In the genomic region with DNA sequence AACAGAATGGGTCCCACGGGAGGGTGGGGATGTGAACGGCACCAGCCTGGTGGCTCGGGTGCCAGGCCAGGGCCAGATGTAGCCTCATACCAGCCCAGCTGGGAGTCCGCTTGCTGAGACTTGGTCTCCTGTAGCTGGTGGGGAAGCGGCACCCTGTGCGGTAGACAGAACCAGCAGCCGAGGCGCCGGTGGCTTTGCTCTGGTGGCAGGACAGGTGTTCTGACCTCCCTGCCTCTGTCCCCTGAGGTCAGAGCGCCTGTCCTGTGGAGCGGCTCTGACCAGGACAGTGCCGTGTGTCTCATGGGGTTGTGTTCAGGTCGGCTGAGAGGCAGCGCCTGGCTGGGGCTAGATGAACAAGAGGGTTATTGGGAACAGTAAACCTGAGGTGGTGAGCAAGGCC, we compare ENCODE assay signal across 14 cellular contexts. TPM values are rescaled to one million over a fixed set of nuclear protein-coding genes. Genes with fewer than 3 reads are reported as not detected.
A peak's percentile ranks its signal among the peaks of the same experiment; 100 is the strongest.
DNase-seq lines count a peak whose midpoint lies in the region; TF ChIP-seq lines count a peak whose summit lies in the region.
"Had no signal": no experiment of that assay in that cellular context is flagged by ENCODE, and none has a peak within 500 bp of the region (broad histone marks: within the 10 kb centered on the region; RNA-seq: fewer than 3 reads in every experiment).

No MANE protein-coding gene starts in this region.

- TF ChIP-seq POLR2A in spleen (IDR thresholded peaks at IDR 0.05): no peak

- H3K27me3 ChIP-seq in NT2/D1 (ENCODE audit: insufficient read depth, insufficient read length): peaks cover 3% of the 10 kb centered on the region
- H3K27me3 ChIP-seq in dorsolateral prefrontal cortex: no peaks in the 10 kb centered on the region
- no peaks in the 10 kb centered on the region for H3K27me3 ChIP-seq in liver (ENCODE audit: control insufficient read depth in 4 of 4, insufficient read depth in 4 of 4, low read length in 3 of 4)
- H3K27me3 ChIP-seq in spleen (replicated peaks in 1 of 7): no peaks in the 10 kb centered on the region

- H3K9ac ChIP-seq in NT2/D1 (ENCODE audit: insufficient read length, low read depth): peak overlapping the region; percentile 36
- H3K9ac ChIP-seq in liver (ENCODE audit: low read depth in 1 of 2, low read length in 2 of 2): no peak overlapping the region

- H3K36me3 ChIP-seq in NT2/D1 (ENCODE audit: insufficient read depth, insufficient read length, low read length) (peaks cover 8% of the 10 kb centered on the region), liver (ENCODE audit: control insufficient read depth in 4 of 4, insufficient read depth in 3 of 4, low read depth in 1 of 4, low read length in 3 of 4) (peaks cover 0 to 8% (median 2%) of the 10 kb centered on the region in 4 donors), spleen (peaks cover 0 to 13% (median 0%) of the 10 kb centered on the region in 6 donors)

- DNase-seq in NT2/D1 (ENCODE audit: low read depth, low spot score) (no peak), dorsolateral prefrontal cortex (no peak), spleen (no peak), ureter (ENCODE audit: low spot score) (no peak), amygdala (lab: John Stamatoyannopoulos, UW) (no peak), NOMO-1 treated with DMSO at 0.1 percent for 48 hours (lab: John Stamatoyannopoulos, UW; ENCODE audit: unreplicated experiment) (no peak)
- DNase-seq: CD4-positive, CD25-positive, alpha-beta regulatory T cell; MV-4-11; NCI-H1436; NCI-H2029 treated with DMSO at 0.1 percent for 48 hours; NCI-H510A; RPMI8226 had no signal

- H3K27ac ChIP-seq in dorsolateral prefrontal cortex: peak overlapping the region in 46 of 59 donors; percentile 3 to 82 (median 55)
- peak overlapping the region; percentile 21 to 42 for H3K27ac ChIP-seq in liver (ENCODE audit: low read depth in 1 of 2, low read length in 2 of 2)
- peak overlapping the region in 5 of 8 donors; percentile 9 to 60 (median 26) for H3K27ac ChIP-seq in spleen

- TF ChIP-seq CTCF in dorsolateral prefrontal cortex (IDR thresholded peaks at IDR 0.05 in 54 of 56, conservative IDR thresholded peaks at IDR 0.05 in 2 of 56; ENCODE audit: low read depth in 1 of 56, partially characterized antibody in 56 of 56) (no peak), liver (IDR thresholded peaks at IDR 0.05; ENCODE audit: low read depth, low read length, missing input control) (no peak), spleen (IDR thresholded peaks at IDR 0.05 in 8 of 11, conservative IDR thresholded peaks at IDR 0.05 in 3 of 11) (no peak)

- TF ChIP-seq RAD21 in liver (IDR thresholded peaks at IDR 0.05): no peak

- H3K9me3 ChIP-seq in NT2/D1 (ENCODE audit: insufficient read depth, low read length): peaks cover 9% of the 10 kb centered on the region; the same call in 1 of the 2 replicates
- no peaks in the 10 kb centered on the region for H3K9me3 ChIP-seq in liver (ENCODE audit: control insufficient read depth in 4 of 4, low read length in 3 of 4)
- peaks cover 0 to 7% (median 5%) of the 10 kb centered on the region in 8 donors for H3K9me3 ChIP-seq in spleen

- H3K4me3 ChIP-seq in NT2/D1 (ENCODE audit: insufficient read length, low read depth): no peak overlapping the region
- H3K4me3 ChIP-seq in dorsolateral prefrontal cortex: peak overlapping the region in 3 of 59 donors; percentile 14 to 48 (median 36)
- H3K4me3 ChIP-seq in liver (ENCODE audit: low read depth in 1 of 3, low read length in 3 of 3): no peak overlapping the region
- no peak overlapping the region for H3K4me3 ChIP-seq in spleen
- H3K4me3 ChIP-seq: GM12878 had no signal

- H3K4me1 ChIP-seq in NT2/D1 (ENCODE audit: insufficient read depth, insufficient read length) (peaks cover 6% of the 10 kb centered on the region), liver (ENCODE audit: control insufficient read depth in 4 of 4, insufficient read depth in 4 of 4, low read length in 3 of 4) (peaks cover 2 to 17% (median 10%) of the 10 kb centered on the region in 4 donors), spleen (peaks cover 0 to 27% (median 18%) of the 10 kb centered on the region in 6 donors)

- 68% methylated on average over 14 of the region's 14 CpGs for WGBS in liver
- WGBS in spleen, 5 donors: 80 to 94% (median 81%) methylated on average over 6 to 14 of the region's 14 CpGs

- intact Hi-C loops in dorsolateral prefrontal cortex (cut with DNase I) (no loop called here), spleen (cut with DNase I; ENCODE audit: low total_unique reads) (no loop called here)

TF ChIP-seq in liver, 16 proteins besides CTCF, POLR2A, EP300 and RAD21:
- no peak for TF ChIP-seq JUND (IDR thresholded peaks at IDR 0.05)
- peak; percentile 14 to 34 for TF ChIP-seq HNF4A (conservative IDR thresholded peaks at IDR 0.05)

RNA-seq across cellular contexts. Expression of gene RAB40C, which starts 20.1 kb away (rescaled TPM):
- 100 to 1,000 TPM in 1 of 120 experiments, 10 to 100 TPM in 119; 34.4 to 107 (median 63.1) TPM for total RNA-seq in dorsolateral prefrontal cortex
- total RNA-seq in liver: 10 to 100 TPM in 1 of 2 donors, 1 to 10 TPM in 1; 7.7 to 11.0 TPM
- 10 to 100 TPM in 1 of 2 donors, 1 to 10 TPM in 1; 6.1 to 10.7 TPM for polyA plus RNA-seq in liver
- 10 to 100 TPM; 12.9 to 21.6 (median 15.3) TPM for total RNA-seq in spleen
- 10 to 100 TPM in 2 of 3 donors, 1 to 10 TPM in 1; 8.1 to 20.9 (median 11.0) TPM for polyA plus RNA-seq in spleen
- 39.2 TPM for total RNA-seq in ureter

RNA-seq across cellular contexts. Expression of gene WFIKKN1, which starts 20.8 kb away (rescaled TPM):
- total RNA-seq in dorsolateral prefrontal cortex: 10 to 100 TPM in 3 of 120 experiments, 1 to 10 TPM in 117; 1.2 to 14.8 (median 4.0) TPM
- total RNA-seq in liver: 1 to 10 TPM in 1 of 2 donors, under 1 TPM in 1; 0.67 to 1.2 TPM
- under 1 TPM; 0.19 to 0.24 TPM for polyA plus RNA-seq in liver
- total RNA-seq in spleen: 1 to 10 TPM in 3 of 7 donors, under 1 TPM in 4; 0.49 to 1.5 (median 0.95) TPM
- polyA plus RNA-seq in spleen: 1 to 10 TPM in 1 of 3 donors, under 1 TPM in 2; 0.15 to 1.8 (median 0.30) TPM
- 0.65 TPM for total RNA-seq in ureter
- polyA plus RNA-seq: CD4-positive, CD25-positive, alpha-beta regulatory T cell had no signal

RNA-seq across cellular contexts. Expression of gene METTL26, which starts 26.1 kb away (rescaled TPM):
- total RNA-seq in dorsolateral prefrontal cortex (100 to 1,000 TPM in 17 of 120 experiments, 10 to 100 TPM in 103; 51.9 to 123 (median 84.4) TPM), liver (10 to 100 TPM; 26.3 to 28.1 TPM), spleen (10 to 100 TPM; 39.6 to 78.4 (median 46.0) TPM), ureter (48.3 TPM)
- polyA plus RNA-seq in liver (10 to 100 TPM; 54.6 to 69.1 TPM), spleen (100 to 1,000 TPM; 114 to 165 (median 133) TPM)

RNA-seq across cellular contexts. Expression of gene MCRIP2, which starts 31.6 kb away (rescaled TPM):
- total RNA-seq in dorsolateral prefrontal cortex (10 to 100 TPM; 24.1 to 97.3 (median 38.0) TPM), liver (10 to 100 TPM; 16.3 to 45.5 TPM), spleen (10 to 100 TPM; 23.6 to 45.8 (median 36.1) TPM), ureter (40.4 TPM)
- polyA plus RNA-seq in liver (10 to 100 TPM; 77.4 to 97.3 TPM), spleen (100 to 1,000 TPM in 1 of 3 donors, 10 to 100 TPM in 2; 56.5 to 106 (median 80.8) TPM)

RNA-seq across cellular contexts. Expression of gene WDR90, which starts 39.2 kb away (rescaled TPM):
- total RNA-seq in dorsolateral prefrontal cortex (10 to 100 TPM; 12.5 to 50.4 (median 25.7) TPM), liver (10 to 100 TPM in 1 of 2 donors, 1 to 10 TPM in 1; 10.0 to 13.4 TPM), spleen (10 to 100 TPM in 6 of 7 donors, 1 to 10 TPM in 1; 7.9 to 30.2 (median 16.7) TPM), ureter (53.3 TPM)
- polyA plus RNA-seq in liver (1 to 10 TPM; 4.7 to 5.9 TPM), spleen (10 to 100 TPM; 10.3 to 25.1 (median 22.1) TPM)
